12 cellular contexts compared by ENCODE assay signal in genomic region chr16:66618588-66618987, GRCh38. TPM values are rescaled to one million over a fixed set of nuclear protein-coding genes. Genes with fewer than 3 reads are reported as not detected.
DNase-seq lines count a peak whose midpoint lies in the region; ATAC-seq and TF ChIP-seq lines count a peak whose summit lies in the region.
"Had no signal": no experiment of that assay in that cellular context is flagged by ENCODE, and none has a peak within 500 bp of the region (broad histone marks: within the 10 kb centered on the region; RNA-seq: fewer than 3 reads in every experiment).

No MANE protein-coding gene starts in this region.

- H3K27ac ChIP-seq in IMR-90 (ENCODE audit: insufficient read depth, low read length) = peak overlapping the region; percentile 62
- H3K27ac ChIP-seq in mesendoderm (ENCODE audit: low read depth, low read length) = peak overlapping the region; percentile 22
- H3K27ac ChIP-seq: C4-2B had no signal

- H3K18ac ChIP-seq in IMR-90 (ENCODE audit: low read depth, low read length) (peak overlapping the region; percentile 43; the same call in 1 of the 2 replicates), mesendoderm (ENCODE audit: low read length) (no peak overlapping the region)

- peaks cover 37% of the 10 kb centered on the region for H3K4me1 ChIP-seq in IMR-90 (ENCODE audit: control insufficient read depth, insufficient read depth, low read length)
- H3K4me1 ChIP-seq in mesendoderm (ENCODE audit: control insufficient read depth, low read depth, low read length) = peaks cover 24% of the 10 kb centered on the region

- H2BK15ac ChIP-seq in IMR-90 (ENCODE audit: low read depth, low read length) (peak overlapping the region; percentile 75; the same call in 1 of the 3 replicates), mesendoderm (replicated peaks; ENCODE audit: low read depth) (no peak overlapping the region)

- H3K9me3 ChIP-seq in IMR-90 (ENCODE audit: control insufficient read depth, insufficient read depth, low read length) = no peaks in the 10 kb centered on the region

- H3K23ac ChIP-seq in IMR-90 (ENCODE audit: low read depth, low read length) (peak overlapping the region; percentile 54), mesendoderm (ENCODE audit: low read length) (no peak overlapping the region)

- TF ChIP-seq CTCF in IMR-90 (conservative IDR thresholded peaks at IDR 0.05; ENCODE audit: low read depth, low read length) (no peak), choroid plexus epithelial cell (conservative IDR thresholded peaks at IDR 0.05; ENCODE audit: low read depth, low read length) (no peak)

- peak overlapping the region; percentile 18 for H2AK9ac ChIP-seq in IMR-90 (replicated peaks; ENCODE audit: low read depth, low read length, poor library complexity)

- BruUV-seq in IMR-90 (replicated peaks; lab: Mats Ljungman, UMichigan) = TSS peak; percentile 9

- peak overlapping the region; percentile 8 for H2AFZ ChIP-seq in IMR-90 (replicated peaks; ENCODE audit: low read length, poor library complexity)

- H2BK5ac ChIP-seq in IMR-90 (ENCODE audit: low read depth, low read length, poor library complexity, severe bottlenecking) = peak overlapping the region; percentile 73
- H2BK5ac ChIP-seq in mesendoderm (ENCODE audit: low read length) = peak overlapping the region; percentile 69

- H2BK20ac ChIP-seq in IMR-90 (ENCODE audit: low read depth, low read length) = peak overlapping the region; percentile 86

- no peak for TF ChIP-seq POLR2A in IMR-90 (IDR thresholded peaks at IDR 0.05; ENCODE audit: low read depth, low read length)

- H4K8ac ChIP-seq in IMR-90 (ENCODE audit: low read depth in 2 of 2, low read length in 2 of 2) (peak overlapping the region; percentile 16 to 78; a peak in 3 of 4 replicates), mesendoderm (ENCODE audit: low read depth, low read length) (no peak overlapping the region)

- WGBS in IMR-90 (ENCODE audit: extremely low coverage in 2 of 2, insufficient read length in 1 of 2), 2 experiments = 7% methylated on average over 5 of the region's 8 CpGs; no CpG with 5 or more reads in 1 of the 2 experiments
- WGBS in mesendoderm (ENCODE audit: extremely low coverage, insufficient coverage, low lambda C conversion rate) = no CpG with 5 or more reads among the region's 8 CpGs

- H2BK120ac ChIP-seq in IMR-90 (ENCODE audit: low read depth, low read length) (peak overlapping the region; percentile 81), mesendoderm (ENCODE audit: low read depth, low read length) (no peak overlapping the region)

- TF ChIP-seq RAD21 in IMR-90 (IDR thresholded peaks at IDR 0.05; ENCODE audit: low read length) = peak; percentile 4; the same call in 1 of the 2 replicates

- H3K9ac ChIP-seq in IMR-90 (ENCODE audit: low read depth, low read length) = peak overlapping the region; percentile 8; the same call in 1 of the 2 replicates
- H3K9ac ChIP-seq in mesendoderm (ENCODE audit: low read length) = no peak overlapping the region

- H3K4me3 ChIP-seq in IMR-90 (ENCODE audit: insufficient read depth, low read depth, low read length) = no peak overlapping the region
- H3K4me3 ChIP-seq in choroid plexus epithelial cell (ENCODE audit: low read depth, low read length) = no peak overlapping the region
- H3K4me3 ChIP-seq in mesendoderm (ENCODE audit: low read length) = no peak overlapping the region

- H3K4me2 ChIP-seq in IMR-90 (ENCODE audit: low read depth, low read length) = peak overlapping the region; percentile 21
- H3K4me2 ChIP-seq in mesendoderm (ENCODE audit: low read length) = no peak overlapping the region

- peak; percentile 90 for ATAC-seq in IMR-90 (ENCODE audit: low read depth)
- no peak for ATAC-seq in GM21717 (IDR thresholded peaks at IDR 0.05; ENCODE audit: unreplicated experiment)
- ATAC-seq in HG03442 (IDR thresholded peaks at IDR 0.05; ENCODE audit: unreplicated experiment) = no peak
- ATAC-seq: natural killer cell treated with Interleukin-12 subunit alpha and Interleukin-12 subunit beta and Interleukin-15 and Interleukin-18, amount 100 ng/mL, for 72 hours had no signal

- no peaks in the 10 kb centered on the region for H3K79me2 ChIP-seq in mesendoderm (ENCODE audit: control insufficient read depth, insufficient read depth, low read length)

- in situ Hi-C loops in IMR-90 (cut with MboI; ENCODE audit: low sequenced_read_pairs) = no loop called here

- H2AK5ac ChIP-seq in IMR-90 (ENCODE audit: low read depth, low read length) (peak overlapping the region; percentile 64; the same call in 1 of the 2 replicates), mesendoderm (ENCODE audit: low read length) (peak overlapping the region; percentile 40)

- peak overlapping the region; percentile 35 for H3K14ac ChIP-seq in IMR-90 (replicated peaks; ENCODE audit: low read depth, low read length)

- peaks cover 27% of the 10 kb centered on the region for H3K9me1 ChIP-seq in IMR-90 (ENCODE audit: insufficient read depth, low read length)

- H3K79me1 ChIP-seq in IMR-90 (ENCODE audit: low read depth in 1 of 2, low read length in 2 of 2) = 0 out of 4 replicates have a peak, but pooled peaks cover 0 to 6% of the 10 kb centered on the region in 2 experiments
- no peaks in the 10 kb centered on the region for H3K79me1 ChIP-seq in mesendoderm (ENCODE audit: low read length)

- intact Hi-C loops in IMR-90 (cut with micrococcal nuclease) = no loop called here

- peak; percentile 94 for DNase-seq in A172 (ENCODE audit: low spot score)
- DNase-seq in IMR-90 = peak; percentile 98
- DNase-seq in choroid plexus epithelial cell (ENCODE audit: low read depth) = peak; percentile 97
- no peak for DNase-seq in mesendoderm
- DNase-seq in Kasumi-1 (lab: John Stamatoyannopoulos, UW) = no peak
- DNase-seq in stimulated activated naive CD4-positive, alpha-beta T cell treated with Interleukin-2 at 50 U/mL for 16 hours (lab: John Stamatoyannopoulos, UW) = no peak
- DNase-seq: activated CD4-positive, alpha-beta T cell treated with anti-CD3 and anti-CD28 coated beads for 4 hours; NCI-H526 treated with DMSO at 0.1 percent for 48 hours had no signal

- H4K5ac ChIP-seq in IMR-90 (ENCODE audit: low read depth, low read length) = no peak overlapping the region; the same call in 1 of the 2 replicates
- no peak overlapping the region for H4K5ac ChIP-seq in mesendoderm (ENCODE audit: low read length)

- peak overlapping the region; percentile 66 for H3K4ac ChIP-seq in IMR-90 (ENCODE audit: low read depth, low read length)
- H3K4ac ChIP-seq in mesendoderm (ENCODE audit: low read depth, low read length) = peak overlapping the region; percentile 19

- H3K27me3 ChIP-seq in IMR-90 (ENCODE audit: control insufficient read depth, insufficient read depth, low read length) (no peaks in the 10 kb centered on the region), mesendoderm (ENCODE audit: insufficient read depth, low read length, poor library complexity) (no peaks in the 10 kb centered on the region)

- H3K56ac ChIP-seq in IMR-90 (ENCODE audit: extremely low read depth, insufficient read depth, low read length) = peak overlapping the region; percentile 49; the same call in 1 of the 2 replicates
- H3K56ac ChIP-seq in mesendoderm (ENCODE audit: low read length) = peak overlapping the region; percentile 6

- POLR2A ChIA-PET in IMR-90 (lab: Charles Lee; ENCODE audit: unreplicated experiment) = interaction anchor here (0.6 kb wide), 1 partner anchor 123 kb away, joined by 11 read pairs; no protein-coding TSS in a partner anchor

- CTCF ChIA-PET in IMR-90 (lab: Yijun Ruan, JAX) = interaction anchor here (1.1 to 2.3 kb wide), 3 partner anchors 10 to 42 kb away, joined by 3 to 8 read pairs (median 5); no protein-coding TSS in a partner anchor

- peak overlapping the region; percentile 89 for H4K91ac ChIP-seq in IMR-90 (ENCODE audit: insufficient read depth, low read depth, low read length)

- peaks cover 9% of the 10 kb centered on the region; the same call in 1 of the 2 replicates for H4K20me1 ChIP-seq in IMR-90 (ENCODE audit: insufficient read depth, low read length)

- peaks cover 9% of the 10 kb centered on the region for H3K36me3 ChIP-seq in IMR-90 (ENCODE audit: control insufficient read depth, insufficient read depth, low read length)
- H3K36me3 ChIP-seq in mesendoderm (ENCODE audit: control insufficient read depth, insufficient read depth, low read length) = peaks cover 2% of the 10 kb centered on the region

- dilution Hi-C loops in IMR-90 (cut with HindIII; ENCODE audit: low sequenced_read_pairs, unreplicated experiment) = no loop called here

TF ChIP-seq in IMR-90, 13 proteins besides CTCF, POLR2A, EP300 and RAD21:
- peak; percentile 29; the same call in 1 of the 2 replicates for TF ChIP-seq NFE2L2 (IDR thresholded peaks at IDR 0.05; ENCODE audit: low read depth, low read length)
- peak; percentile 89 for TF ChIP-seq RCOR1 (IDR thresholded peaks at IDR 0.05; ENCODE audit: insufficient replicate concordance, low read length)
- peak; percentile 93 for TF ChIP-seq FOS (IDR thresholded peaks at IDR 0.05; ENCODE audit: low read depth, low read length)
- peak; percentile 95 for TF ChIP-seq BHLHE40 (IDR thresholded peaks at IDR 0.05; ENCODE audit: low read depth, low read length)
- TF ChIP-seq CHD1 (IDR thresholded peaks at IDR 0.05; ENCODE audit: low read depth, low read length) = no peak
- TF ChIP-seq MAZ (IDR thresholded peaks at IDR 0.05; ENCODE audit: borderline replicate concordance, low read depth, low read length) = peak; percentile 38; the same call in 1 of the 2 replicates

RNA-seq across cellular contexts. Expression of gene CMTM3, which starts 14.1 kb away (rescaled TPM):
- 48.2 and 53.7 TPM in 2 replicates for total RNA-seq in A172 (2014; rRNA removed; shearing (Covaris generic))
- total RNA-seq in IMR-90 (2012; rRNA removed) = 4.5 and 4.7 TPM in 2 replicates
- polyA plus RNA-seq in IMR-90 (2012; rRNA removed) = 34.6 and 35.5 TPM in 2 replicates
- 14.5 and 50.4 TPM in 2 replicates for polyA plus RNA-seq in IMR-90 (2012; cell fraction: cytosol; rRNA removed)
- 32.0 and 33.9 TPM in 2 replicates for polyA plus RNA-seq in IMR-90 (2012; cell fraction: nucleus; rRNA removed; ENCODE audit: low replicate concordance)
- polyA plus RNA-seq in mesendoderm (2013, experiment 1 of 2) = 49.4 TPM
- 49.0 TPM for polyA plus RNA-seq in mesendoderm (2013, experiment 2 of 2)

RNA-seq across cellular contexts. Expression of gene CMTM2, which starts 39.3 kb away (rescaled TPM):
- total RNA-seq in A172 (2014; rRNA removed; shearing (Covaris generic)) = not detected in 2 replicates
- not detected in 2 replicates for total RNA-seq in IMR-90 (2012; rRNA removed)
- not detected in 2 replicates for polyA plus RNA-seq in IMR-90 (2012; rRNA removed)
- polyA plus RNA-seq in IMR-90 (2012; cell fraction: cytosol; rRNA removed) = not detected in 2 replicates
- polyA plus RNA-seq in IMR-90 (2012; cell fraction: nucleus; rRNA removed; ENCODE audit: low replicate concordance) = 0.10 and 0.12 TPM in 2 replicates
- polyA plus RNA-seq in mesendoderm (2013, experiment 1 of 2) = not detected
- polyA plus RNA-seq in mesendoderm (2013, experiment 2 of 2) = not detected

RNA-seq across cellular contexts. Expression of gene CMTM1, which starts 52.3 kb away (rescaled TPM):
- 1.1 and 1.3 TPM in 2 replicates for total RNA-seq in A172 (2014; rRNA removed; shearing (Covaris generic))
- total RNA-seq in IMR-90 (2012; rRNA removed) = 0.54 and 1.7 TPM in 2 replicates
- 1.8 and 2.1 TPM in 2 replicates for polyA plus RNA-seq in IMR-90 (2012; rRNA removed)
- 0.40 and 1.2 TPM in 2 replicates for polyA plus RNA-seq in IMR-90 (2012; cell fraction: cytosol; rRNA removed)
- 0.95 and 0.96 TPM in 2 replicates for polyA plus RNA-seq in IMR-90 (2012; cell fraction: nucleus; rRNA removed; ENCODE audit: low replicate concordance)
- polyA plus RNA-seq in mesendoderm (2013, experiment 1 of 2) = 0.53 TPM
- 0.46 TPM for polyA plus RNA-seq in mesendoderm (2013, experiment 2 of 2)

Comparison
In these comparisons a context has a peak if more than half of its experiments do, and no peak if none do; other contexts are left out.
1. DNase-seq: peak in A172 (single experiment), IMR-90 (single experiment) and choroid plexus epithelial cell (single experiment); none in mesendoderm (single experiment), Kasumi-1 (0 of 2) and stimulated activated naive CD4-positive, alpha-beta T cell treated with Interleukin-2 at 50 U/mL for 16 hours (single experiment).